In genomic region chr2:233053928-233054774, GRCh38 we compare ENCODE assay signal across 9 cellular contexts. TPM values are rescaled to one million over a fixed set of nuclear protein-coding genes. Genes with fewer than 3 reads are reported as not detected.
A peak's percentile ranks its signal among the peaks of the same experiment; 100 is the strongest.
DNase-seq lines count a peak whose midpoint lies in the region; ATAC-seq, FAIRE-seq and TF ChIP-seq lines count a peak whose summit lies in the region.
"Had no signal": no experiment of that assay in that cellular context is flagged by ENCODE, and none has a peak within 500 bp of the region (broad histone marks: within the 10 kb centered on the region; RNA-seq: fewer than 3 reads in every experiment).

No MANE protein-coding gene starts in this region.

- ATAC-seq in GM18498 (IDR thresholded peaks at IDR 0.05; ENCODE audit: unreplicated experiment), result peak; percentile 45
- peak; percentile 80 for ATAC-seq in naive thymus-derived CD4-positive, alpha-beta T cell
- ATAC-seq in GM19324 (IDR thresholded peaks at IDR 0.05; ENCODE audit: low FRiP score, unreplicated experiment), result no peak

- peaks cover 8% of the 10 kb centered on the region; the same call in 1 of the 2 replicates for H3K23me2 ChIP-seq in H1 (ENCODE audit: low read depth, low read length)

- CTCF ChIA-PET in activated CD4-positive, alpha-beta memory T cell treated with anti-CD3 and anti-CD28 coated beads, Interleukin-2, amount 10 ng/mL, durations not matched to agents 7 days and 5 days (lab: Charles Lee), result interaction anchor here (0.6 to 3.0 kb wide), 38 partner anchors 9 to 398 kb away, joined by 3 to 19 read pairs (median 4); partner anchors contain the start of genes ATG16L1 and NEU2
- CTCF ChIA-PET in H1 (lab: Charles Lee; ENCODE audit: partially characterized antibody), result interaction anchor here (0.6 to 5.1 kb wide), 62 partner anchors 7 to 517 kb away, joined by 3 to 47 read pairs (median 4); partner anchors contain the start of genes ATG16L1, INPP5D, NEU2 and SNORC
- CTCF ChIA-PET in naive thymus-derived CD4-positive, alpha-beta T cell (lab: Charles Lee), result interaction anchor here (0.6 to 2.5 kb wide), 18 partner anchors 10 to 1153 kb away, joined by 3 to 10 read pairs (median 4); no protein-coding TSS in a partner anchor

- intact Hi-C loops in naive thymus-derived CD4-positive, alpha-beta T cell (cut with micrococcal nuclease), result loop anchor here (1.0 to 5.0 kb wide), 3 partner anchors 201 to 293 kb away; no protein-coding TSS in a partner anchor

- no peak overlapping the region for H3K27ac ChIP-seq in H1 (ENCODE audit: low read depth, low read length)
- no peak overlapping the region for H3K27ac ChIP-seq in naive thymus-derived CD4-positive, alpha-beta T cell (ENCODE audit: low read depth, low read length)

- no peaks in the 10 kb centered on the region for H4K20me1 ChIP-seq in H1 (replicated peaks in 1 of 2; ENCODE audit: control insufficient read depth in 1 of 2, insufficient read depth in 2 of 2, low read length in 2 of 2)

- peak; percentile 77 to 89 for TF ChIP-seq RAD21 in H1 (IDR thresholded peaks at IDR 0.05 in 1 of 2, conservative IDR thresholded peaks at IDR 0.05 in 1 of 2; ENCODE audit: low read depth in 2 of 2, low read length in 2 of 2)

- H4K91ac ChIP-seq in H1 (replicated peaks; ENCODE audit: insufficient read length, low read length), result peak overlapping the region; percentile 39

- H2AFZ ChIP-seq in H1 (ENCODE audit: low read length), result peak overlapping the region; percentile 95

- no peak overlapping the region for H4K5ac ChIP-seq in H1 (ENCODE audit: insufficient read length, low read depth, low read length)

- no peak overlapping the region for H4K8ac ChIP-seq in H1 (ENCODE audit: extremely low read depth, insufficient read depth, low read length)

- no peak overlapping the region for H3K4me3 Mint-ChIP-seq in activated CD4-positive, alpha-beta memory T cell treated with anti-CD3 and anti-CD28 coated beads, Interleukin-2, amount 10 ng/mL, durations not matched to agents 7 days and 5 days
- peak overlapping the region in 3 of 10 donors; percentile 10 to 56 (median 15) for H3K4me3 Mint-ChIP-seq in naive thymus-derived CD4-positive, alpha-beta T cell

- WGBS in H1 (ENCODE audit: extremely low coverage in 1 of 2, insufficient coverage in 1 of 2, insufficient read length in 1 of 2, insufficient replicate concordance in 2 of 2, low coverage in 1 of 2, low lambda C conversion rate in 2 of 2, missing lambda C conversion rate in 1 of 2), 2 experiments, result 28% methylated on average over 22 of the region's 22 CpGs; no CpG with 5 or more reads in 1 of the 2 experiments

- no peak overlapping the region for H2AK5ac ChIP-seq in H1 (ENCODE audit: low read depth, low read length)

- H3K27me3 ChIP-seq in H1 (replicated peaks in 1 of 4; ENCODE audit: control insufficient read depth in 3 of 4, extremely low read depth in 1 of 4, insufficient read depth in 3 of 4, low read length in 3 of 4), result no peaks in the 10 kb centered on the region; a peak in 1 of 7 replicates
- H3K27me3 ChIP-seq in naive thymus-derived CD4-positive, alpha-beta T cell (ENCODE audit: control insufficient read depth in 2 of 2, insufficient read depth in 2 of 2, low read length in 2 of 2), result no peaks in the 10 kb centered on the region

- H2BK120ac ChIP-seq in H1 (replicated peaks; ENCODE audit: low read depth, low read length), result no peak overlapping the region

- peak; percentile 77 for DNase-seq in AG08395 (ENCODE audit: low spot score)
- DNase-seq in NCI-H460 (ENCODE audit: extremely low read depth, low read depth), result peak; percentile 46
- peak; percentile 74 for DNase-seq in activated CD4-positive, alpha-beta memory T cell treated with anti-CD3 and anti-CD28 coated beads, Interleukin-2, amount 10 ng/mL, durations not matched to agents 7 days and 5 days
- DNase-seq in H1 (ENCODE audit: low read depth in 1 of 2, low spot score in 2 of 2), result peak; percentile 41 to 94
- DNase-seq in naive thymus-derived CD4-positive, alpha-beta T cell, result peak in 7 of 9 donors; percentile 43 to 79 (median 57)
- DNase-seq in stimulated activated naive CD4-positive, alpha-beta T cell (lab: John Stamatoyannopoulos, UW), result peak in 5 of 6 experiments; percentile 41 to 67 (median 49)

- H3K36me3 Mint-ChIP-seq in activated CD4-positive, alpha-beta memory T cell treated with anti-CD3 and anti-CD28 coated beads, Interleukin-2, amount 10 ng/mL, durations not matched to agents 7 days and 5 days (ENCODE audit: low read depth), result no peaks in the 10 kb centered on the region
- H3K36me3 Mint-ChIP-seq in naive thymus-derived CD4-positive, alpha-beta T cell, result no peaks in the 10 kb centered on the region

- peaks cover 17% of the 10 kb centered on the region for H3K4me1 Mint-ChIP-seq in activated CD4-positive, alpha-beta memory T cell treated with anti-CD3 and anti-CD28 coated beads, Interleukin-2, amount 10 ng/mL, durations not matched to agents 7 days and 5 days
- H3K4me1 Mint-ChIP-seq in naive thymus-derived CD4-positive, alpha-beta T cell, result peaks cover 8 to 28% (median 19%) of the 10 kb centered on the region in 7 donors

- peak; percentile 92 to 94 (median 93) for TF ChIP-seq CTCF in H1 (IDR thresholded peaks at IDR 0.05; ENCODE audit: control extremely low read depth in 1 of 3, insufficient read depth in 1 of 3, low read depth in 1 of 3, low read length in 3 of 3)

- 0 out of 2 replicates have a peak overlapping the region, but pooled peaks have one; percentile 0 for H2BK15ac ChIP-seq in H1 (ENCODE audit: low read length)

- no peak overlapping the region for H3K4me3 ChIP-seq in H1 (ENCODE audit: extremely low read depth in 1 of 4, insufficient read depth in 2 of 4, low read depth in 3 of 4, low read length in 4 of 4)
- H3K4me3 ChIP-seq in naive thymus-derived CD4-positive, alpha-beta T cell (ENCODE audit: low read length), result no peak overlapping the region

- H3K27me3 Mint-ChIP-seq in activated CD4-positive, alpha-beta memory T cell treated with anti-CD3 and anti-CD28 coated beads, Interleukin-2, amount 10 ng/mL, durations not matched to agents 7 days and 5 days, result peaks cover 25% of the 10 kb centered on the region
- peaks cover 0 to 35% (median 0%) of the 10 kb centered on the region in 5 donors for H3K27me3 Mint-ChIP-seq in naive thymus-derived CD4-positive, alpha-beta T cell

- H3K4me2 ChIP-seq in H1 (ENCODE audit: insufficient read depth in 1 of 2, low read depth in 2 of 2, low read length in 2 of 2), result no peak overlapping the region

- H3K79me1 ChIP-seq in H1 (ENCODE audit: low read depth, low read length), result no peaks in the 10 kb centered on the region

- no peaks in the 10 kb centered on the region for H3K79me2 ChIP-seq in H1 (ENCODE audit: control insufficient read depth in 1 of 2, insufficient read depth in 2 of 2, low read length in 2 of 2)

- H3K36me3 ChIP-seq in H1 (ENCODE audit: control insufficient read depth in 2 of 4, insufficient read depth in 4 of 4, low read length in 3 of 4), result no peaks in the 10 kb centered on the region
- no peaks in the 10 kb centered on the region for H3K36me3 ChIP-seq in naive thymus-derived CD4-positive, alpha-beta T cell (ENCODE audit: control insufficient read depth in 2 of 3, insufficient read depth in 3 of 3, low read length in 3 of 3)

- H3K4me1 ChIP-seq in H1 (replicated peaks in 1 of 4; ENCODE audit: control insufficient read depth in 3 of 4, insufficient read depth in 4 of 4, low read length in 3 of 4), result peaks cover 10 to 16% (median 14%) of the 10 kb centered on the region in 4 experiments
- peaks cover 8 to 13% of the 10 kb centered on the region in 2 donors for H3K4me1 ChIP-seq in naive thymus-derived CD4-positive, alpha-beta T cell (ENCODE audit: control insufficient read depth in 2 of 2, insufficient read depth in 2 of 2, low read length in 2 of 2)

- POLR2A ChIA-PET in activated CD4-positive, alpha-beta memory T cell treated with anti-CD3 and anti-CD28 coated beads, Interleukin-2, amount 10 ng/mL, durations not matched to agents 7 days and 5 days (lab: Charles Lee), result no interaction called here
- POLR2A ChIA-PET in H1 (lab: Charles Lee; ENCODE audit: partially characterized antibody), result interaction anchor here (1.3 kb wide), 1 partner anchor 10 kb away, joined by 4 read pairs; no protein-coding TSS in a partner anchor
- POLR2A ChIA-PET in naive thymus-derived CD4-positive, alpha-beta T cell (lab: Charles Lee), result interaction anchor here (0.7 to 0.8 kb wide), 3 partner anchors 19 to 135 kb away, joined by 3 read pairs; no protein-coding TSS in a partner anchor

- no peak overlapping the region for H2BK5ac ChIP-seq in H1 (ENCODE audit: low read depth, low read length)

- TF ChIP-seq EP300 in H1 (IDR thresholded peaks at IDR 0.05; ENCODE audit: borderline replicate concordance in 1 of 2, low read depth in 2 of 2, low read length in 2 of 2), result no peak

- no peak overlapping the region for H2BK20ac ChIP-seq in H1 (ENCODE audit: low read length)

- no peak overlapping the region for H3K27ac Mint-ChIP-seq in activated CD4-positive, alpha-beta memory T cell treated with anti-CD3 and anti-CD28 coated beads, Interleukin-2, amount 10 ng/mL, durations not matched to agents 7 days and 5 days
- H3K27ac Mint-ChIP-seq in naive thymus-derived CD4-positive, alpha-beta T cell, result peak overlapping the region in 2 of 9 donors; percentile 27 to 57

- H3K14ac ChIP-seq in H1 (ENCODE audit: insufficient read length), result no peak overlapping the region

- H3K4ac ChIP-seq in H1 (replicated peaks; ENCODE audit: insufficient read length, low read depth, low read length), result no peak overlapping the region

- FAIRE-seq in H1 (lab: Jason Lieb, UNC), result peak; percentile 42

- H3K9me3 ChIP-seq in H1 (ENCODE audit: insufficient read depth in 2 of 2, low read depth in 1 of 2, low read length in 1 of 2), result no peaks in the 10 kb centered on the region
- H3K9me3 ChIP-seq in naive thymus-derived CD4-positive, alpha-beta T cell (ENCODE audit: control insufficient read depth in 2 of 3, low read length in 3 of 3), result no peaks in the 10 kb centered on the region

- no peak overlapping the region for H3K9ac ChIP-seq in H1 (replicated peaks in 1 of 4; ENCODE audit: extremely low read depth in 1 of 4, low read depth in 3 of 4, low read length in 3 of 4)

- H3K18ac ChIP-seq in H1 (ENCODE audit: extremely low read depth, low read length), result no peak overlapping the region; the same call in 1 of the 2 replicates

- no peak for TF ChIP-seq POLR2A in H1 (IDR thresholded peaks at IDR 0.05; ENCODE audit: control extremely low read depth in 1 of 2, low read depth in 2 of 2, low read length in 2 of 2)

- H3K56ac ChIP-seq in H1 (replicated peaks; ENCODE audit: insufficient read length, low read depth, low read length), result no peak overlapping the region

- no peaks in the 10 kb centered on the region for H3K9me3 Mint-ChIP-seq in activated CD4-positive, alpha-beta memory T cell treated with anti-CD3 and anti-CD28 coated beads, Interleukin-2, amount 10 ng/mL, durations not matched to agents 7 days and 5 days
- H3K9me3 Mint-ChIP-seq in naive thymus-derived CD4-positive, alpha-beta T cell, result no peaks in the 10 kb centered on the region

- no peak overlapping the region for H3K23ac ChIP-seq in H1 (ENCODE audit: insufficient read length)

- no peak overlapping the region for H2BK12ac ChIP-seq in H1 (ENCODE audit: low read depth, low read length)

RNA-seq across cellular contexts. Expression of gene INPP5D, which starts 6.0 kb away (rescaled TPM):
- 0.79 and 1.3 TPM in 2 replicates for total RNA-seq in NCI-H460 (2014; rRNA removed; shearing (Covaris generic))
- polyA plus RNA-seq in NCI-H460 (2014; cell fraction: nucleus; rRNA removed), result 0.53 TPM in 1 of 2 replicates, not detected in the other
- 100 to 1,000 TPM; 157 to 163 TPM for total RNA-seq in activated CD4-positive, alpha-beta memory T cell treated with anti-CD3 and anti-CD28 coated beads, Interleukin-2, amount 10 ng/mL, durations not matched to agents 7 days and 5 days
- 7.1 and 8.6 TPM in 2 replicates for total RNA-seq in H1 (2021; fragmentation: NEBNext Ultra II Directional; extraction: Animal tissue kit (Norgen Biotek cat#: 25700))
- polyA plus RNA-seq in H1 (2011; rRNA removed), result 4.5 and 6.0 TPM in 2 replicates
- polyA plus RNA-seq in H1 (2011; cell fraction: cytosol; rRNA removed), result 4.4 TPM
- 16.8 TPM for polyA plus RNA-seq in H1 (2011; cell fraction: nucleus; rRNA removed)
- polyA plus RNA-seq in H1 (2012, experiment 1 of 2), result 10.9 to 15.7 TPM (median 13.2 TPM) in 4 replicates
- 5.9 TPM for polyA plus RNA-seq in H1 (2012, experiment 2 of 2)
- 4.8 TPM for polyA plus RNA-seq in H1 (2013, experiment 1 of 2)
- 5.9 TPM for polyA plus RNA-seq in H1 (2013, experiment 2 of 2)
- 17.3 and 35.7 TPM in 2 replicates for polyA minus RNA-seq in H1 (2011; rRNA and poly(A)+ RNA removed)
- 8.5 TPM for polyA minus RNA-seq in H1 (2011; cell fraction: cytosol; rRNA and poly(A)+ RNA removed)
- polyA minus RNA-seq in H1 (2011; cell fraction: nucleus; rRNA and poly(A)+ RNA removed), result 17.7 TPM
- 100 to 1,000 TPM; 106 to 232 (median 126) TPM for total RNA-seq in naive thymus-derived CD4-positive, alpha-beta T cell
- 100 to 1,000 TPM in 1 of 2 donors, 10 to 100 TPM in 1; 41.0 to 122 TPM for polyA plus RNA-seq in naive thymus-derived CD4-positive, alpha-beta T cell

RNA-seq across cellular contexts. Expression of gene NEU2, which starts 21.7 kb away (rescaled TPM):
- total RNA-seq in NCI-H460 (2014; rRNA removed; shearing (Covaris generic)), result not detected in 2 replicates
- polyA plus RNA-seq in NCI-H460 (2014; cell fraction: nucleus; rRNA removed), result not detected in 2 replicates
- not detected for total RNA-seq in activated CD4-positive, alpha-beta memory T cell treated with anti-CD3 and anti-CD28 coated beads, Interleukin-2, amount 10 ng/mL, durations not matched to agents 7 days and 5 days
- not detected in 2 replicates for total RNA-seq in H1 (2021; fragmentation: NEBNext Ultra II Directional; extraction: Animal tissue kit (Norgen Biotek cat#: 25700))
- 0.12 TPM in 1 of 2 replicates, not detected in the other for polyA plus RNA-seq in H1 (2011; rRNA removed)
- not detected for polyA plus RNA-seq in H1 (2011; cell fraction: cytosol; rRNA removed)
- not detected for polyA plus RNA-seq in H1 (2011; cell fraction: nucleus; rRNA removed)
- polyA plus RNA-seq in H1 (2012, experiment 1 of 2), result not detected in 4 replicates
- polyA plus RNA-seq in H1 (2012, experiment 2 of 2), result not detected
- polyA plus RNA-seq in H1 (2013, experiment 1 of 2), result not detected
- polyA plus RNA-seq in H1 (2013, experiment 2 of 2), result not detected
- polyA minus RNA-seq in H1 (2011; rRNA and poly(A)+ RNA removed), result not detected in 2 replicates
- polyA minus RNA-seq in H1 (2011; cell fraction: cytosol; rRNA and poly(A)+ RNA removed), result not detected
- not detected for polyA minus RNA-seq in H1 (2011; cell fraction: nucleus; rRNA and poly(A)+ RNA removed)
- total RNA-seq in naive thymus-derived CD4-positive, alpha-beta T cell, result not detected
- not detected for polyA plus RNA-seq in naive thymus-derived CD4-positive, alpha-beta T cell
- total RNA-seq: myocyte had no signal

RNA-seq across cellular contexts. Expression of gene NGEF, which starts 41.1 kb away (rescaled TPM):
- total RNA-seq in NCI-H460 (2014; rRNA removed; shearing (Covaris generic)), result 3.2 and 3.4 TPM in 2 replicates
- polyA plus RNA-seq in NCI-H460 (2014; cell fraction: nucleus; rRNA removed), result 1.8 and 5.0 TPM in 2 replicates
- total RNA-seq in activated CD4-positive, alpha-beta memory T cell treated with anti-CD3 and anti-CD28 coated beads, Interleukin-2, amount 10 ng/mL, durations not matched to agents 7 days and 5 days, result under 1 TPM; 0.48 to 0.58 TPM
- 3.2 and 7.9 TPM in 2 replicates for total RNA-seq in H1 (2021; fragmentation: NEBNext Ultra II Directional; extraction: Animal tissue kit (Norgen Biotek cat#: 25700))
- 2.7 and 3.9 TPM in 2 replicates for polyA plus RNA-seq in H1 (2011; rRNA removed)
- polyA plus RNA-seq in H1 (2011; cell fraction: cytosol; rRNA removed), result 4.9 TPM
- 6.5 TPM for polyA plus RNA-seq in H1 (2011; cell fraction: nucleus; rRNA removed)
- 5.9 to 9.5 TPM (median 6.5 TPM) in 4 replicates for polyA plus RNA-seq in H1 (2012, experiment 1 of 2)
- 9.2 TPM for polyA plus RNA-seq in H1 (2012, experiment 2 of 2)
- 2.5 TPM for polyA plus RNA-seq in H1 (2013, experiment 1 of 2)
- 2.3 TPM for polyA plus RNA-seq in H1 (2013, experiment 2 of 2)
- polyA minus RNA-seq in H1 (2011; rRNA and poly(A)+ RNA removed), result 3.0 and 6.8 TPM in 2 replicates
- polyA minus RNA-seq in H1 (2011; cell fraction: cytosol; rRNA and poly(A)+ RNA removed), result 1.1 TPM
- 2.1 TPM for polyA minus RNA-seq in H1 (2011; cell fraction: nucleus; rRNA and poly(A)+ RNA removed)
- total RNA-seq in naive thymus-derived CD4-positive, alpha-beta T cell, result not detected
- polyA plus RNA-seq in naive thymus-derived CD4-positive, alpha-beta T cell, result not detected

Comparison
In these comparisons a context has a peak if more than half of its experiments do, and no peak if none do; other contexts are left out.
1. RNA of gene INPP5D, which starts 6.0 kb away (total RNA-seq): 157 to 163 TPM in activated CD4-positive, alpha-beta memory T cell treated with anti-CD3 and anti-CD28 coated beads, Interleukin-2, amount 10 ng/mL, durations not matched to agents 7 days and 5 days and 106 to 232 TPM in naive thymus-derived CD4-positive, alpha-beta T cell; 7.1 to 8.6 TPM in H1 and 0.79 to 1.3 TPM in NCI-H460; every median in the first group is over 10 times any median in the second.
2. Peak in every context shown above with its lines, with median percentiles within 50 percentile points of each other: DNase-seq.